Comparison of ENCODE assay signal across 7 cellular contexts in genomic region chr1:183366116-183366515, GRCh38. TPM values are rescaled to one million over a fixed set of nuclear protein-coding genes. Genes with fewer than 3 reads are reported as not detected.
"Had no signal": no experiment of that assay in that cellular context is flagged by ENCODE, and none has a peak within 500 bp of the region (broad histone marks: within the 10 kb centered on the region; RNA-seq: fewer than 3 reads in every experiment).

No MANE protein-coding gene starts in this region.

- H3K27ac ChIP-seq: HL-60 had no signal

- H3K4me3 ChIP-seq: K562 had no signal

- ATAC-seq: HepG2, K562 had no signal

- DNase-seq: IMR-90, KBM-7 had no signal

RNA-seq across cellular contexts. Expression of gene NMNAT2, which starts 52.1 kb away (rescaled TPM):
- total RNA-seq: HepG2, HT-29, K562 had no signal
- polyA plus RNA-seq: HepG2, IgD-negative memory B cell, K562 had no signal
